In the genomic region with DNA sequence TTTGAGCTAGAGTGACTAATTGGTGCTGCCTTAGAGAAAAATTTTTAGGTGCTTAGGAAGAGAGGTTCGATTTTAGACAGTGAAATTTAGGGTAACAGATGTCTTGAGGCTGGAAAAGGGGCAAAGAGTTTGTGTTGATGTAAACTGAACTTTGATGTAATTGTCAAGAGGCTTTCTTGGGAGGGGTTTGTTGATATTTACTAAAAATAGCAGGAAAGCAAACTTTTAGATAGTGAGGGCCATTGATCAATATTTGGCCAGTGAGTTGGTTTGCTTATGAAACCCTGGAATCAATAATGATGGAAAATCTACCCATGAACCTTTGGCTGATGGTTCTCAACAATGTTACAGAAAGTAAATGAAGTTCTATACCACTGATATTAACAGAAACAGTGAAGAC, we compare ENCODE assay signal across 5 cellular contexts.
"Had no signal": no experiment of that assay in that cellular context is flagged by ENCODE, and none has a peak within 500 bp of the region (broad histone marks: within the 10 kb centered on the region; RNA-seq: fewer than 3 reads in every experiment).

No MANE protein-coding gene starts in this region.

- DNase-seq: IMR-90, KBM-7 had no signal

- H3K4me3 ChIP-seq: K562 had no signal

- H3K27ac ChIP-seq: HL-60 had no signal

- ATAC-seq: K562 had no signal

- FAIRE-seq: HTR-8/SVneo, K562 had no signal
